11 cellular contexts compared by ENCODE assay signal in genomic region chr5:89255845-89256463, GRCh38.
A peak's percentile ranks its signal among the peaks of the same experiment; 100 is the strongest.
DNase-seq lines count a peak whose midpoint lies in the region; ATAC-seq, FAIRE-seq and TF ChIP-seq lines count a peak whose summit lies in the region.
"Had no signal": no experiment of that assay in that cellular context is flagged by ENCODE, and none has a peak within 500 bp of the region (broad histone marks: within the 10 kb centered on the region; RNA-seq: fewer than 3 reads in every experiment).

No MANE protein-coding gene starts in this region.

- TF ChIP-seq CTCF in fibroblast of pulmonary artery (IDR thresholded peaks at IDR 0.05; ENCODE audit: low read length, missing control alignments) = no peak
- TF ChIP-seq CTCF in type B pancreatic cell (conservative IDR thresholded peaks at IDR 0.05) = no peak

- no peak overlapping the region for H3K4me3 ChIP-seq in fibroblast of pulmonary artery (replicated peaks; ENCODE audit: low read depth, low read length)
- H3K4me3 ChIP-seq: left ventricle myocardium inferior, transverse colon had no signal

- no peak for TF ChIP-seq POLR2A in H54 (IDR thresholded peaks at IDR 0.05; ENCODE audit: low read depth, low read length)

- H3K36me3 Mint-ChIP-seq in type B pancreatic cell = no peaks in the 10 kb centered on the region

- H3K4me1 Mint-ChIP-seq in type B pancreatic cell (ENCODE audit: unreplicated experiment) = peaks cover 6% of the 10 kb centered on the region

- no peak overlapping the region for H3K4me3 Mint-ChIP-seq in type B pancreatic cell

- no peaks in the 10 kb centered on the region for H3K9me3 Mint-ChIP-seq in type B pancreatic cell

- in situ Hi-C loops in ACHN (cut with HindIII; ENCODE audit: low pct_ligation_motif_present, low pct_unique_long_range_greater_than_20kb, low sequenced_read_pairs) = no loop called here
- in situ Hi-C loops in SK-MEL-5 (cut with HindIII; ENCODE audit: low pct_unique_long_range_greater_than_20kb, low sequenced_read_pairs) = no loop called here

- peak; percentile 15 for FAIRE-seq in H54 (lab: Jason Lieb, UNC)

- H3K27me3 Mint-ChIP-seq in type B pancreatic cell = peaks cover under 1% of the 10 kb centered on the region

- no peak for ATAC-seq in activated CD4-positive, CD25-positive, alpha-beta regulatory T cell treated with anti-CD3 and anti-CD28 coated beads, Interleukin-2, amount 50 U/mL, for 24 hours
- no peak for ATAC-seq in HG03280 (IDR thresholded peaks at IDR 0.05; ENCODE audit: unreplicated experiment)

- no peak overlapping the region for H3K27ac Mint-ChIP-seq in type B pancreatic cell

- peak; percentile 8 for DNase-seq in ACHN
- no peak for DNase-seq in H54 (ENCODE audit: insufficient read length, low spot score)
- DNase-seq in SK-MEL-5 (ENCODE audit: low read depth, low spot score) = peak; percentile 67
- peak; percentile 58 for DNase-seq in fibroblast of pulmonary artery (ENCODE audit: low read depth)
- DNase-seq in activated T-cell treated with anti-CD3 and anti-CD28 coated beads, Interleukin-2, amount 50 U/mL, for 48 hours = no peak
- DNase-seq in type B pancreatic cell (ENCODE audit: extremely low spot score, unreplicated experiment) = no peak
- DNase-seq: COR-L47, left ventricle myocardium inferior, transverse colon had no signal

Comparison
In these comparisons a context has a peak if more than half of its experiments do, and no peak if none do; other contexts are left out.
1. DNase-seq: peak in ACHN (single experiment), SK-MEL-5 (single experiment) and fibroblast of pulmonary artery (single experiment); none in H54 (single experiment), activated T-cell treated with anti-CD3 and anti-CD28 coated beads, Interleukin-2, amount 50 U/mL, for 48 hours (0 of 2) and type B pancreatic cell (single experiment).